In genomic region chr3:136750209-136750921, GRCh38 we compare ENCODE assay signal across 1 cellular context.
TF ChIP-seq lines count a peak whose summit lies in the region.

No MANE protein-coding gene starts in this region.

TF ChIP-seq in H1, 55 proteins besides CTCF, POLR2A, EP300 and RAD21 (continued from another document):
- TF ChIP-seq CHD7 (IDR thresholded peaks at IDR 0.05; ENCODE audit: insufficient replicate concordance, low read length) (no peak), MAX (IDR thresholded peaks at IDR 0.05) (no peak), BCL11A (IDR thresholded peaks at IDR 0.05; ENCODE audit: low read depth in 2 of 2, low read length in 2 of 2) (no peak), SIRT6 (IDR thresholded peaks at IDR 0.05; ENCODE audit: low read length) (no peak), HDAC2 (IDR thresholded peaks at IDR 0.05; ENCODE audit: borderline replicate concordance in 1 of 2, low read depth in 2 of 2, low read length in 2 of 2) (no peak), EGR1 (IDR thresholded peaks at IDR 0.05; ENCODE audit: borderline replicate concordance, low read depth, low read length) (no peak)
